Comparison of ENCODE assay signal across 1 cellular context in the genomic region with DNA sequence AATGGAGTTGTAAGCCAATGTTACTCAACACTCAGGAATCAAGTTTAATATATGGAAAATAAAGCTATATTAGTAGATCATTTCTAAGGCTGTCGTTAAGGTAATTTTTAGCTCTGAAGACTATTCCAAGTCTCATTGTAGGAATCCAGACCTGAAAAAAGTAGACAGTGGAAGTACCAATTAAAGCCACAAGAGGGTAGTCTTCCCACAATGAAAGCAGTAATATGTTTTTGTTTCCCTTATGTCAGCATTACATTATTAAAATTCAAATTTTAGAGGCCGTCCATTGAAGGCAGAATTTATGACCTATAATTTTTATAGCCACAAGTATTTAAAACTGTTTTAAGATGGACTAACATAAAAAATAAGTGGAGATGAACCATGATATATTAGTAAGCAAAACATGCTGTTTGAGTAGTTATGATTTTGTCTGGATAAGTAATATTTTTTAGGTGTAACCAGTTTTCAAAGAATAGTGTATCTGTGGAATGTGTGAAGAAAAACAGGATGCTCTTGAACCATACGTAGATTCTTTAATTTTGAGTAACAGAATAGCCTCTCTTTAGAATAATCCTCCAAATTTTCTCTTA.
TF ChIP-seq lines count a peak whose summit lies in the region.

No MANE protein-coding gene starts in this region.

TF ChIP-seq in SK-N-SH treated with all-trans-retinoic acid at 6 μM for 48 hours, 23 proteins besides CTCF, POLR2A, EP300 and RAD21 (continued from another document):
- TF ChIP-seq, protein P1, sequence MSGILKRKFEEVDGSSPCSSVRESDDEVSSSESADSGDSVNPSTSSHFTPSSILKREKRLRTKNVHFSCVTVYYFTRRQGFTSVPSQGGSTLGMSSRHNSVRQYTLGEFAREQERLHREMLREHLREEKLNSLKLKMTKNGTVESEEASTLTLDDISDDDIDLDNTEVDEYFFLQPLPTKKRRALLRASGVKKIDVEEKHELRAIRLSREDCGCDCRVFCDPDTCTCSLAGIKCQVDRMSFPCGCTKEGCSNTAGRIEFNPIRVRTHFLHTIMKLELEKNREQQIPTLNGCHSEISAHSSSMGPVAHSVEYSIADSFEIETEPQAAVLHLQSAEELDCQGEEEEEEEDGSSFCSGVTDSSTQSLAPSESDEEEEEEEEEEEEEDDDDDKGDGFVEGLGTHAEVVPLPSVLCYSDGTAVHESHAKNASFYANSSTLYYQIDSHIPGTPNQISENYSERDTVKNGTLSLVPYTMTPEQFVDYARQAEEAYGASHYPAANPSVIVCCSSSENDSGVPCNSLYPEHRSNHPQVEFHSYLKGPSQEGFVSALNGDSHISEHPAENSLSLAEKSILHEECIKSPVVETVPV (CRISPR knock-in tag; IDR thresholded peaks at IDR 0.05) = no peak
- TF ChIP-seq SNAI2 (CRISPR knock-in tag; IDR thresholded peaks at IDR 0.05) (no peak), TOX (CRISPR knock-in tag; IDR thresholded peaks at IDR 0.05; ENCODE audit: borderline replicate concordance) (no peak), ZNF8 (CRISPR knock-in tag; IDR thresholded peaks at IDR 0.05) (no peak), ZFP3 (CRISPR knock-in tag; IDR thresholded peaks at IDR 0.05) (no peak), ARNTL (CRISPR knock-in tag; IDR thresholded peaks at IDR 0.05; ENCODE audit: borderline replicate concordance, low read depth) (no peak), CSDC2 (CRISPR knock-in tag; IDR thresholded peaks at IDR 0.05) (no peak)
- TF ChIP-seq, protein P2, sequence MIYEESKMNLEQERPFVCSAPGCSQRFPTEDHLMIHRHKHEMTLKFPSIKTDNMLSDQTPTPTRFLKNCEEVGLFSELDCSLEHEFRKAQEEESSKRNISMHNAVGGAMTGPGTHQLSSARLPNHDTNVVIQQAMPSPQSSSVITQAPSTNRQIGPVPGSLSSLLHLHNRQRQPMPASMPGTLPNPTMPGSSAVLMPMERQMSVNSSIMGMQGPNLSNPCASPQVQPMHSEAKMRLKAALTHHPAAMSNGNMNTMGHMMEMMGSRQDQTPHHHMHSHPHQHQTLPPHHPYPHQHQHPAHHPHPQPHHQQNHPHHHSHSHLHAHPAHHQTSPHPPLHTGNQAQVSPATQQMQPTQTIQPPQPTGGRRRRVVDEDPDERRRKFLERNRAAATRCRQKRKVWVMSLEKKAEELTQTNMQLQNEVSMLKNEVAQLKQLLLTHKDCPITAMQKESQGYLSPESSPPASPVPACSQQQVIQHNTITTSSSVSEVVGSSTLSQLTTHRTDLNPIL (CRISPR knock-in tag; IDR thresholded peaks at IDR 0.05; ENCODE audit: low read depth) = no peak
- TF ChIP-seq, protein P3, sequence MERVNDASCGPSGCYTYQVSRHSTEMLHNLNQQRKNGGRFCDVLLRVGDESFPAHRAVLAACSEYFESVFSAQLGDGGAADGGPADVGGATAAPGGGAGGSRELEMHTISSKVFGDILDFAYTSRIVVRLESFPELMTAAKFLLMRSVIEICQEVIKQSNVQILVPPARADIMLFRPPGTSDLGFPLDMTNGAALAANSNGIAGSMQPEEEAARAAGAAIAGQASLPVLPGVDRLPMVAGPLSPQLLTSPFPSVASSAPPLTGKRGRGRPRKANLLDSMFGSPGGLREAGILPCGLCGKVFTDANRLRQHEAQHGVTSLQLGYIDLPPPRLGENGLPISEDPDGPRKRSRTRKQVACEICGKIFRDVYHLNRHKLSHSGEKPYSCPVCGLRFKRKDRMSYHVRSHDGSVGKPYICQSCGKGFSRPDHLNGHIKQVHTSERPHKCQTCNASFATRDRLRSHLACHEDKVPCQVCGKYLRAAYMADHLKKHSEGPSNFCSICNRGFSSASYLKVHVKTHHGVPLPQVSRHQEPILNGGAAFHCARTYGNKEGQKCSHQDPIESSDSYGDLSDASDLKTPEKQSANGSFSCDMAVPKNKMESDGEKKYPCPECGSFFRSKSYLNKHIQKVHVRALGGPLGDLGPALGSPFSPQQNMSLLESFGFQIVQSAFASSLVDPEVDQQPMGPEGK (CRISPR knock-in tag; IDR thresholded peaks at IDR 0.05; ENCODE audit: borderline replicate concordance) = no peak
TF ChIP-seq in SK-N-SH treated with all-trans-retinoic acid at 6 μM for 48 hours: peak in this region for 0.
